ENCODE assay signal across 8 cellular contexts in genomic region chr12:77010637-77011548, GRCh38. TPM values are rescaled to one million over a fixed set of nuclear protein-coding genes. Genes with fewer than 3 reads are reported as not detected.
A peak's percentile ranks its signal among the peaks of the same experiment; 100 is the strongest.
DNase-seq lines count a peak whose midpoint lies in the region; ATAC-seq and TF ChIP-seq lines count a peak whose summit lies in the region.

No MANE protein-coding gene starts in this region.

- no peak for TF ChIP-seq POLR2A in esophagus muscularis mucosa (IDR thresholded peaks at IDR 0.05; ENCODE audit: low read depth)

- ATAC-seq in GM21723 (IDR thresholded peaks at IDR 0.05; ENCODE audit: unreplicated experiment): peak; percentile 96

- H3K9me3 ChIP-seq in DOHH2 (ENCODE audit: control insufficient read depth, insufficient read depth, low read length) (no peaks in the 10 kb centered on the region), OCI-LY3 (ENCODE audit: insufficient read depth, low read length) (no peaks in the 10 kb centered on the region), esophagus muscularis mucosa (no peaks in the 10 kb centered on the region)

- H3K4me3 ChIP-seq in DOHH2 (ENCODE audit: low read length): no peak overlapping the region
- H3K4me3 ChIP-seq in Jurkat, Clone E6-1 (ENCODE audit: low read length): no peak overlapping the region
- H3K4me3 ChIP-seq in OCI-LY3 (ENCODE audit: low read length): peak overlapping the region; percentile 38
- H3K4me3 ChIP-seq in esophagus muscularis mucosa: peak overlapping the region in 1 of 4 donors; percentile 7

- peak overlapping the region in 2 of 3 experiments; percentile 41 to 74 for H3K27ac Mint-ChIP-seq in nephron

- H2AFZ ChIP-seq in OCI-LY3 (ENCODE audit: low read depth, low read length): peak overlapping the region; percentile 49; the same call in 1 of the 2 replicates

- H3K36me3 ChIP-seq in DOHH2 (ENCODE audit: control insufficient read depth, low read length): no peaks in the 10 kb centered on the region
- H3K36me3 ChIP-seq in OCI-LY3 (replicated peaks; ENCODE audit: low read depth, low read length): no peaks in the 10 kb centered on the region
- no peaks in the 10 kb centered on the region for H3K36me3 ChIP-seq in esophagus muscularis mucosa

- TF ChIP-seq CTCF in DOHH2 (IDR thresholded peaks at IDR 0.05; ENCODE audit: low read depth, low read length, poor library complexity, severe bottlenecking) (peak; percentile 86), OCI-LY3 (IDR thresholded peaks at IDR 0.05; ENCODE audit: low read depth, low read length) (peak; percentile 94), esophagus muscularis mucosa (IDR thresholded peaks at IDR 0.05) (peak; percentile 80 to 97 (median 86)), nephron (IDR thresholded peaks at IDR 0.05; ENCODE audit: unreplicated experiment in 3 of 3) (peak; percentile 98 to 99 (median 98))

- H4K20me1 ChIP-seq in DOHH2 (ENCODE audit: control insufficient read depth, insufficient read depth, low read depth, low read length) (no peaks in the 10 kb centered on the region), OCI-LY3 (ENCODE audit: insufficient read depth, low read length) (no peaks in the 10 kb centered on the region)

- H3K4me1 ChIP-seq in DOHH2 (ENCODE audit: control insufficient read depth, low read length) (0 out of 2 replicates have a peak, but pooled peaks cover 3% of the 10 kb centered on the region), OCI-LY3 (ENCODE audit: low read length) (no peaks in the 10 kb centered on the region; the same call in 1 of the 2 replicates), esophagus muscularis mucosa (peaks cover 0 to 6% (median 6%) of the 10 kb centered on the region in 4 donors)

- H3K27me3 ChIP-seq in DOHH2 (ENCODE audit: control insufficient read depth, low read length) (no peaks in the 10 kb centered on the region), OCI-LY3 (ENCODE audit: low read depth, low read length) (no peaks in the 10 kb centered on the region), esophagus muscularis mucosa (no peaks in the 10 kb centered on the region)

- H3F3A ChIP-seq in DOHH2 (ENCODE audit: control insufficient read depth, insufficient read depth): no peaks in the 10 kb centered on the region

- H3K9ac ChIP-seq in OCI-LY3 (ENCODE audit: low read length): no peak overlapping the region

- H3K4me1 Mint-ChIP-seq in nephron: peaks cover 6% of the 10 kb centered on the region

- WGBS in esophagus muscularis mucosa: 2% methylated on average over 9 of the region's 9 CpGs

- H3K9me3 Mint-ChIP-seq in nephron: no peaks in the 10 kb centered on the region

- no peak for TF ChIP-seq EP300 in esophagus muscularis mucosa (IDR thresholded peaks at IDR 0.05)

- H3K4me2 ChIP-seq in DOHH2 (ENCODE audit: low read length) (peak overlapping the region; percentile 29; the same call in 1 of the 2 replicates), OCI-LY3 (ENCODE audit: low read length) (peak overlapping the region; percentile 62)

- H3K79me2 ChIP-seq in DOHH2 (ENCODE audit: control insufficient read depth, low read length): no peaks in the 10 kb centered on the region
- no peaks in the 10 kb centered on the region for H3K79me2 ChIP-seq in OCI-LY3 (ENCODE audit: low read length)

- H3K27ac ChIP-seq in DOHH2 (ENCODE audit: low read depth, low read length) (no peak overlapping the region), OCI-LY3 (ENCODE audit: low read length) (no peak overlapping the region), esophagus muscularis mucosa (replicated peaks in 1 of 4) (no peak overlapping the region)

- intact Hi-C loops in esophagus muscularis mucosa (cut with DNase I): loop anchor here (5.0 kb wide), 1 partner anchor 389 kb away; no protein-coding TSS in a partner anchor

- no peaks in the 10 kb centered on the region for H3K9me2 ChIP-seq in DOHH2 (replicated peaks; ENCODE audit: control insufficient read depth, low read length)

- no peaks in the 10 kb centered on the region for H3K27me3 Mint-ChIP-seq in nephron (ENCODE audit: low read depth)

- DNase-seq in Jurkat, Clone E6-1 (ENCODE audit: low read depth, low spot score): peak; percentile 66
- DNase-seq in activated T-cell treated with anti-CD3 and anti-CD28 coated beads for 4 hours (peak; percentile 53), esophagus muscularis mucosa (ENCODE audit: extremely low spot score) (no peak)
- peak in 5 of 6 experiments; percentile 34 to 54 (median 40) for DNase-seq in stimulated activated naive CD4-positive, alpha-beta T cell (lab: John Stamatoyannopoulos, UW)

- peak overlapping the region; percentile 59 to 73 (median 62) for H3K4me3 Mint-ChIP-seq in nephron

- no peaks in the 10 kb centered on the region for H3K36me3 Mint-ChIP-seq in nephron (ENCODE audit: low read depth)

RNA-seq across cellular contexts. Expression of gene E2F7, which starts 54.5 kb away (rescaled TPM):
- 15.0 TPM for polyA plus RNA-seq in Jurkat, Clone E6-1 (2012; ENCODE audit: insufficient read depth, insufficient read length)
- not detected for total RNA-seq in esophagus muscularis mucosa
